ENCODE assay signal across 1 cellular context in the genomic region with DNA sequence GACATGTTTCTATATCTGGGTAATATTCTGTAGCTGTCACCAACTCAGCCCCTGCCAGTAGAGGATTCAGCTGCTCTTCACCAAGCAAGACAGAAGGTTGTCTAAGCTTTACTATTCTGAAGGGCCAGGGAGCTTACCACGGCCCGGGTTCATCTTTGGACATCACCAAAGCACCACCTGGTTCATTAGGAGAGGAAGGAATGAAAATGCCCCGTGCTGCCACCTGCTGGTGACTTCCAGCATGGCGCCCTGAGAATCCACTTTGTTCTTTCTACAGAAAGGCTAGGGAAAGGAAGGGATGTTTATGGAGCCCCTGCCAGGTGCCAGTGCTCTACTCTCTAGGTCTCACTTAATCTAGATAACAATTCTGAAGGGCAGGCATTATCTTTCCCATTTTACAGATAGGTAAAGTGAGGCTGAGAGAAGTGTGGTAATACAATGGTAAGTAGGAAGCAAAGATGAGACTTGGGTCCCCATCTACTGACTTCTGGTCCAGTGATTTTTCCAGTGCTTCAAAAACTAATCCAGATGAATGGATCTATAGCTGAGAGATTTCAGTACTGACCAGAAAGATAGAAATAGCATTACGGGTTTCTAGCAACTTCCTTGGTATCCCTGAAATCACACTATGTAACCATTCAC.
TF ChIP-seq lines count a peak whose summit lies in the region.

No MANE protein-coding gene starts in this region.

TF ChIP-seq in H1, 55 proteins besides CTCF, POLR2A, EP300 and RAD21 (continued from another document):
- TF ChIP-seq, protein P1, sequence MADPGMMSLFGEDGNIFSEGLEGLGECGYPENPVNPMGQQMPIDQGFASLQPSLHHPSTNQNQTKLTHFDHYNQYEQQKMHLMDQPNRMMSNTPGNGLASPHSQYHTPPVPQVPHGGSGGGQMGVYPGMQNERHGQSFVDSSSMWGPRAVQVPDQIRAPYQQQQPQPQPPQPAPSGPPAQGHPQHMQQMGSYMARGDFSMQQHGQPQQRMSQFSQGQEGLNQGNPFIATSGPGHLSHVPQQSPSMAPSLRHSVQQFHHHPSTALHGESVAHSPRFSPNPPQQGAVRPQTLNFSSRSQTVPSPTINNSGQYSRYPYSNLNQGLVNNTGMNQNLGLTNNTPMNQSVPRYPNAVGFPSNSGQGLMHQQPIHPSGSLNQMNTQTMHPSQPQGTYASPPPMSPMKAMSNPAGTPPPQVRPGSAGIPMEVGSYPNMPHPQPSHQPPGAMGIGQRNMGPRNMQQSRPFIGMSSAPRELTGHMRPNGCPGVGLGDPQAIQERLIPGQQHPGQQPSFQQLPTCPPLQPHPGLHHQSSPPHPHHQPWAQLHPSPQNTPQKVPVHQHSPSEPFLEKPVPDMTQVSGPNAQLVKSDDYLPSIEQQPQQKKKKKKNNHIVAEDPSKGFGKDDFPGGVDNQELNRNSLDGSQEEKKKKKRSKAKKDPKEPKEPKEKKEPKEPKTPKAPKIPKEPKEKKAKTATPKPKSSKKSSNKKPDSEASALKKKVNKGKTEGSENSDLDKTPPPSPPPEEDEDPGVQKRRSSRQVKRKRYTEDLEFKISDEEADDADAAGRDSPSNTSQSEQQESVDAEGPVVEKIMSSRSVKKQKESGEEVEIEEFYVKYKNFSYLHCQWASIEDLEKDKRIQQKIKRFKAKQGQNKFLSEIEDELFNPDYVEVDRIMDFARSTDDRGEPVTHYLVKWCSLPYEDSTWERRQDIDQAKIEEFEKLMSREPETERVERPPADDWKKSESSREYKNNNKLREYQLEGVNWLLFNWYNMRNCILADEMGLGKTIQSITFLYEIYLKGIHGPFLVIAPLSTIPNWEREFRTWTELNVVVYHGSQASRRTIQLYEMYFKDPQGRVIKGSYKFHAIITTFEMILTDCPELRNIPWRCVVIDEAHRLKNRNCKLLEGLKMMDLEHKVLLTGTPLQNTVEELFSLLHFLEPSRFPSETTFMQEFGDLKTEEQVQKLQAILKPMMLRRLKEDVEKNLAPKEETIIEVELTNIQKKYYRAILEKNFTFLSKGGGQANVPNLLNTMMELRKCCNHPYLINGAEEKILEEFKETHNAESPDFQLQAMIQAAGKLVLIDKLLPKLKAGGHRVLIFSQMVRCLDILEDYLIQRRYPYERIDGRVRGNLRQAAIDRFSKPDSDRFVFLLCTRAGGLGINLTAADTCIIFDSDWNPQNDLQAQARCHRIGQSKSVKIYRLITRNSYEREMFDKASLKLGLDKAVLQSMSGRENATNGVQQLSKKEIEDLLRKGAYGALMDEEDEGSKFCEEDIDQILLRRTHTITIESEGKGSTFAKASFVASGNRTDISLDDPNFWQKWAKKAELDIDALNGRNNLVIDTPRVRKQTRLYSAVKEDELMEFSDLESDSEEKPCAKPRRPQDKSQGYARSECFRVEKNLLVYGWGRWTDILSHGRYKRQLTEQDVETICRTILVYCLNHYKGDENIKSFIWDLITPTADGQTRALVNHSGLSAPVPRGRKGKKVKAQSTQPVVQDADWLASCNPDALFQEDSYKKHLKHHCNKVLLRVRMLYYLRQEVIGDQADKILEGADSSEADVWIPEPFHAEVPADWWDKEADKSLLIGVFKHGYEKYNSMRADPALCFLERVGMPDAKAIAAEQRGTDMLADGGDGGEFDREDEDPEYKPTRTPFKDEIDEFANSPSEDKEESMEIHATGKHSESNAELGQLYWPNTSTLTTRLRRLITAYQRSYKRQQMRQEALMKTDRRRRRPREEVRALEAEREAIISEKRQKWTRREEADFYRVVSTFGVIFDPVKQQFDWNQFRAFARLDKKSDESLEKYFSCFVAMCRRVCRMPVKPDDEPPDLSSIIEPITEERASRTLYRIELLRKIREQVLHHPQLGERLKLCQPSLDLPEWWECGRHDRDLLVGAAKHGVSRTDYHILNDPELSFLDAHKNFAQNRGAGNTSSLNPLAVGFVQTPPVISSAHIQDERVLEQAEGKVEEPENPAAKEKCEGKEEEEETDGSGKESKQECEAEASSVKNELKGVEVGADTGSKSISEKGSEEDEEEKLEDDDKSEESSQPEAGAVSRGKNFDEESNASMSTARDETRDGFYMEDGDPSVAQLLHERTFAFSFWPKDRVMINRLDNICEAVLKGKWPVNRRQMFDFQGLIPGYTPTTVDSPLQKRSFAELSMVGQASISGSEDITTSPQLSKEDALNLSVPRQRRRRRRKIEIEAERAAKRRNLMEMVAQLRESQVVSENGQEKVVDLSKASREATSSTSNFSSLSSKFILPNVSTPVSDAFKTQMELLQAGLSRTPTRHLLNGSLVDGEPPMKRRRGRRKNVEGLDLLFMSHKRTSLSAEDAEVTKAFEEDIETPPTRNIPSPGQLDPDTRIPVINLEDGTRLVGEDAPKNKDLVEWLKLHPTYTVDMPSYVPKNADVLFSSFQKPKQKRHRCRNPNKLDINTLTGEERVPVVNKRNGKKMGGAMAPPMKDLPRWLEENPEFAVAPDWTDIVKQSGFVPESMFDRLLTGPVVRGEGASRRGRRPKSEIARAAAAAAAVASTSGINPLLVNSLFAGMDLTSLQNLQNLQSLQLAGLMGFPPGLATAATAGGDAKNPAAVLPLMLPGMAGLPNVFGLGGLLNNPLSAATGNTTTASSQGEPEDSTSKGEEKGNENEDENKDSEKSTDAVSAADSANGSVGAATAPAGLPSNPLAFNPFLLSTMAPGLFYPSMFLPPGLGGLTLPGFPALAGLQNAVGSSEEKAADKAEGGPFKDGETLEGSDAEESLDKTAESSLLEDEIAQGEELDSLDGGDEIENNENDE (IDR thresholded peaks at IDR 0.05; ENCODE audit: insufficient replicate concordance, low read length): no peak
- no peak for TF ChIP-seq CHD1 (IDR thresholded peaks at IDR 0.05; ENCODE audit: low read depth, low read length)
- no peak for TF ChIP-seq SP1 (IDR thresholded peaks at IDR 0.05; ENCODE audit: low read depth, low read length)
- TF ChIP-seq RNF2 (IDR thresholded peaks at IDR 0.05; ENCODE audit: borderline replicate concordance, low read depth, low read length, missing control alignments, poor library complexity, severe bottlenecking): no peak
- TF ChIP-seq BRCA1 (IDR thresholded peaks at IDR 0.05; ENCODE audit: low read depth, low read length): no peak
- no peak for TF ChIP-seq RXRA (IDR thresholded peaks at IDR 0.05; ENCODE audit: insufficient read depth, low read depth, low read length)
- no peak for TF ChIP-seq E2F6 (IDR thresholded peaks at IDR 0.05)
- TF ChIP-seq RFX5 (IDR thresholded peaks at IDR 0.05; ENCODE audit: borderline replicate concordance, low read depth, low read length): no peak
- no peak for TF ChIP-seq EZH2 (IDR thresholded peaks at IDR 0.05; ENCODE audit: low read depth, low read length, severe bottlenecking)
